In the genomic region with DNA sequence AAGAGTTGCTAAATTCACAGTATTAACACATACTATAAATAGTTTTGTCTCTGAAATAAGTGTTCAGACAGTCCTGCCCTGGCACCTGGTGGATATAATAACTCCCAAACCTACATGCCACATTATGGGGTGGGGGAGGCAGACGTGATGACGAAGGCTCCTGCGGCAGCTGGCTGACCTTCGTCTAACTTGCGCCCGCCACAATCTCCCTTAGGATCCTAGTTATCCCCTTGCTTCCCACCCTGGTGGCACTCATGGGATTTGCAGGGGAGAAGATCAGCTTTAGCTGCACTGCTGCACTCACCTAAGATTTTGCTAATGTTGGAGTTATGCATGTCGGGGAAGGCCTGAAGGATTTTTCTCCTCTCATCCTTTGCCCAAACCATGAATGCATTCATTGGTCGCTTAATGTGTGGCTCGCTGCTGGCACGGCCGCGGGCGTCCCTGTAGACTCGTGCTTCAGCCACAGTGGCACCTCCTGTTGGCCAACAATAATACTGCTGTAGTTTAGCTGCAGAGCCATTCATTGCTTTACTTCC, we compare ENCODE assay signal across 9 cellular contexts.
DNase-seq lines count a peak whose midpoint lies in the region; ATAC-seq and TF ChIP-seq lines count a peak whose summit lies in the region.
"Had no signal": no experiment of that assay in that cellular context is flagged by ENCODE, and none has a peak within 500 bp of the region (broad histone marks: within the 10 kb centered on the region; RNA-seq: fewer than 3 reads in every experiment).

No MANE protein-coding gene starts in this region.

- 85% methylated on average over 13 of the region's 14 CpGs for WGBS in mammary epithelial cell (ENCODE audit: low coverage, missing lambda C conversion rate)

- peak; percentile 3 for TF ChIP-seq CTCF in AG09309 (IDR thresholded peaks at IDR 0.05; ENCODE audit: control insufficient read depth, insufficient read depth, low read depth, low read length, missing control alignments)
- peak; percentile 15 to 22 for TF ChIP-seq CTCF in mammary epithelial cell (conservative IDR thresholded peaks at IDR 0.05 in 1 of 2, IDR thresholded peaks at IDR 0.05 in 1 of 2; ENCODE audit: extremely low read depth in 1 of 2, insufficient read depth in 1 of 2, low read depth in 1 of 2, low read length in 2 of 2)

- no peaks in the 10 kb centered on the region for H3K79me2 ChIP-seq in mammary epithelial cell (ENCODE audit: insufficient read depth, low read length)

- H3K36me3 ChIP-seq in HUES6 (ENCODE audit: control insufficient read depth, insufficient read depth, low read length), result no peaks in the 10 kb centered on the region
- no peaks in the 10 kb centered on the region for H3K36me3 ChIP-seq in mammary epithelial cell (ENCODE audit: insufficient read depth, low read length)

- DNase-seq in AG09309 (ENCODE audit: low read depth) (no peak), mammary epithelial cell (no peak), islet precursor cell (peak; percentile 62), NCI-H1092 (lab: John Stamatoyannopoulos, UW) (no peak), NOMO-1 (lab: John Stamatoyannopoulos, UW; ENCODE audit: unreplicated experiment in 2 of 2) (no peak)
- no peak for DNase-seq in stimulated activated CD8-positive, alpha-beta memory T cell treated with anti-CD3 and anti-CD28 coated beads, Interleukin-4, amount 100 ng/mL, for 48 hours
- DNase-seq: activated CD4-positive, alpha-beta T cell treated with anti-CD3 and anti-CD28 coated beads, Interleukin-2, amount 50 U/mL, for 4 hours had no signal

- H2AFZ ChIP-seq in mammary epithelial cell (ENCODE audit: low read depth, low read length), result no peak overlapping the region

- in situ Hi-C loops in mammary epithelial cell (cut with MboI; ENCODE audit: low sequenced_read_pairs in 2 of 2), result no loop called here

- H3K4me2 ChIP-seq in mammary epithelial cell (ENCODE audit: insufficient read depth, low read depth, low read length), result no peak overlapping the region

- ATAC-seq in GM21825 (IDR thresholded peaks at IDR 0.05; ENCODE audit: unreplicated experiment), result no peak

- H3K9ac ChIP-seq in HUES6 (ENCODE audit: low read length) (no peak overlapping the region), mammary epithelial cell (ENCODE audit: insufficient read depth, low read length) (no peak overlapping the region)

- H3K27me3 ChIP-seq in HUES6 (ENCODE audit: control insufficient read depth, insufficient read depth, low read length) (peaks cover 76% of the 10 kb centered on the region), mammary epithelial cell (ENCODE audit: insufficient read depth, low read length) (no peaks in the 10 kb centered on the region)

- BruUV-seq in mammary epithelial cell (replicated peaks; lab: Mats Ljungman, UMichigan), result no TSS peak

- H3K27ac ChIP-seq in HUES6 (ENCODE audit: low read depth, low read length) (no peak overlapping the region), mammary epithelial cell (ENCODE audit: insufficient read depth, low read depth, low read length) (no peak overlapping the region)

- H4K20me1 ChIP-seq in mammary epithelial cell (ENCODE audit: insufficient read depth, low read length), result no peaks in the 10 kb centered on the region

- H3K4me1 ChIP-seq in HUES6 (ENCODE audit: control insufficient read depth, insufficient read depth, low read length) (no peaks in the 10 kb centered on the region; the same call in 1 of the 2 replicates), mammary epithelial cell (ENCODE audit: insufficient read depth, low read length) (no peaks in the 10 kb centered on the region)

- H3K9me3 ChIP-seq in HUES6 (ENCODE audit: control insufficient read depth, insufficient read depth, low read depth, low read length) (no peaks in the 10 kb centered on the region), mammary epithelial cell (replicated peaks; ENCODE audit: insufficient read depth, low read length) (no peaks in the 10 kb centered on the region)

- CTCF ChIA-PET in mammary epithelial cell (lab: Charles Lee; ENCODE audit: low non-redundant PET), result no interaction called here

- intact Hi-C loops in mammary epithelial cell (cut with micrococcal nuclease), result no loop called here

- dilution Hi-C loops in mammary epithelial cell (cut with HindIII; ENCODE audit: low sequenced_read_pairs), result no loop called here

- no peak overlapping the region for H3K4me3 ChIP-seq in AG09309 (ENCODE audit: control insufficient read depth, low read depth, low read length)
- peak overlapping the region; percentile 37 for H3K4me3 ChIP-seq in HUES6 (ENCODE audit: low read depth, low read length)
- H3K4me3 ChIP-seq in mammary epithelial cell (replicated peaks in 1 of 3; ENCODE audit: insufficient read depth in 1 of 3, low read depth in 2 of 3, low read length in 3 of 3), result no peak overlapping the region
